13 cellular contexts compared by ENCODE assay signal in genomic region chr3:111260878-111261277, GRCh38.
A peak's percentile ranks its signal among the peaks of the same experiment; 100 is the strongest.
DNase-seq lines count a peak whose midpoint lies in the region; ATAC-seq, FAIRE-seq and TF ChIP-seq lines count a peak whose summit lies in the region.
"Had no signal": no experiment of that assay in that cellular context is flagged by ENCODE, and none has a peak within 500 bp of the region (broad histone marks: within the 10 kb centered on the region; RNA-seq: fewer than 3 reads in every experiment).

No MANE protein-coding gene starts in this region.

- no peak for TF ChIP-seq CTCF in bronchial epithelial cell (IDR thresholded peaks at IDR 0.05; ENCODE audit: insufficient read depth, low read length, severe bottlenecking)

- ATAC-seq in GM18511 (IDR thresholded peaks at IDR 0.05; ENCODE audit: unreplicated experiment), result peak; percentile 77
- ATAC-seq in GM19397 (IDR thresholded peaks at IDR 0.05; ENCODE audit: unreplicated experiment), result peak; percentile 55
- ATAC-seq in HG03378 (IDR thresholded peaks at IDR 0.05; ENCODE audit: unreplicated experiment), result peak; percentile 89
- ATAC-seq in GM21528 (IDR thresholded peaks at IDR 0.05; ENCODE audit: low FRiP score, unreplicated experiment), result no peak
- ATAC-seq: esophagus mucosa had no signal

- no peak overlapping the region for H3K4me3 ChIP-seq in bronchial epithelial cell (ENCODE audit: low read depth, low read length)
- H3K4me3 ChIP-seq: smooth muscle cell, thoracic aorta had no signal

- no peak for FAIRE-seq in bronchial epithelial cell (lab: Jason Lieb, UNC)

- no peaks in the 10 kb centered on the region for H3K36me3 ChIP-seq in bronchial epithelial cell (ENCODE audit: control insufficient read depth, insufficient read depth, low read length)
- H3K36me3 ChIP-seq: thoracic aorta had no signal

- no peaks in the 10 kb centered on the region for H3K27me3 ChIP-seq in bronchial epithelial cell (ENCODE audit: control insufficient read depth, insufficient read depth, low read length)

- peak; percentile 78 for DNase-seq in bronchial epithelial cell (ENCODE audit: low read depth)
- no peak for DNase-seq in hypothalamus (lab: John Stamatoyannopoulos, UW)
- no peak for DNase-seq in DMS53 treated with DMSO at 0.1 percent for 48 hours (lab: John Stamatoyannopoulos, UW; ENCODE audit: unreplicated experiment)
- DNase-seq: activated CD4-positive, alpha-beta T cell treated with anti-CD3 and anti-CD28 coated beads for 48 hours; activated naive CD4-positive, alpha-beta T cell treated with anti-CD3 and anti-CD28 coated beads for 36 hours; COR-L47 had no signal
